In genomic region chr18:26656944-26657536, GRCh38 we compare ENCODE assay signal across 8 cellular contexts.
DNase-seq lines count a peak whose midpoint lies in the region; ATAC-seq and TF ChIP-seq lines count a peak whose summit lies in the region.

No MANE protein-coding gene starts in this region.

- H3K4me2 ChIP-seq in trophoblast cell (ENCODE audit: low read length): peak overlapping the region; percentile 88

- H4K91ac ChIP-seq in trophoblast cell (ENCODE audit: low read depth, low read length): peak overlapping the region; percentile 61

- H3K9me3 ChIP-seq in AG04450 (ENCODE audit: control insufficient read depth, insufficient read depth, low read length): no peaks in the 10 kb centered on the region; the same call in 1 of the 2 replicates
- H3K9me3 ChIP-seq in right cardiac atrium (ENCODE audit: control insufficient read depth, low read length): no peaks in the 10 kb centered on the region
- no peaks in the 10 kb centered on the region for H3K9me3 ChIP-seq in trophoblast cell (ENCODE audit: insufficient read depth, low read depth, low read length)

- POLR2A ChIA-PET in AG04450 (lab: Yijun Ruan, JAX): no interaction called here

- H3K9ac ChIP-seq in trophoblast cell (ENCODE audit: low read length): peak overlapping the region; percentile 92

- peak overlapping the region; percentile 9 for H2BK5ac ChIP-seq in trophoblast cell (ENCODE audit: low read depth, low read length, poor library complexity)

- peak; percentile 46 for TF ChIP-seq CTCF in AG04450 (IDR thresholded peaks at IDR 0.05; ENCODE audit: low read depth, low read length)
- peak; percentile 33; the same call in 1 of the 2 replicates for TF ChIP-seq CTCF in GM12875 (IDR thresholded peaks at IDR 0.05; ENCODE audit: borderline replicate concordance, insufficient read depth, low read depth, low read length)

- H3K27ac ChIP-seq in AG04450 (ENCODE audit: low read depth, low read length) (no peak overlapping the region), right cardiac atrium (ENCODE audit: low read length) (peak overlapping the region; percentile 97), trophoblast cell (ENCODE audit: low read depth, low read length) (peak overlapping the region; percentile 56)

- peak overlapping the region; percentile 97 for H2AFZ ChIP-seq in trophoblast cell (ENCODE audit: insufficient read depth, low read length, poor library complexity)

- peak overlapping the region; percentile 94 for H4K8ac ChIP-seq in trophoblast cell (ENCODE audit: low read depth, low read length)

- H2BK12ac ChIP-seq in trophoblast cell (ENCODE audit: low read length): peak overlapping the region; percentile 62

- H3K4me3 ChIP-seq in AG04450 (ENCODE audit: low read depth, low read length) (peak overlapping the region; percentile 63), GM12875 (ENCODE audit: low read depth, low read length) (peak overlapping the region; percentile 84), right cardiac atrium (ENCODE audit: low read length) (peak overlapping the region; percentile 99), trophoblast cell (ENCODE audit: low read depth, low read length) (peak overlapping the region; percentile 77)

- H3K27me3 ChIP-seq in AG04450 (ENCODE audit: control insufficient read depth, insufficient read depth, low read length) (peaks cover 48% of the 10 kb centered on the region), right cardiac atrium (ENCODE audit: control insufficient read depth, insufficient read depth) (no peaks in the 10 kb centered on the region), trophoblast cell (ENCODE audit: insufficient read depth, low read length) (no peaks in the 10 kb centered on the region)

- peak overlapping the region; percentile 88 for H3K14ac ChIP-seq in trophoblast cell (ENCODE audit: low read length)

- WGBS in right cardiac atrium: under 1% methylated on average over 49 of the region's 52 CpGs
- no CpG with 5 or more reads among the region's 52 CpGs for WGBS in trophoblast cell (ENCODE audit: extremely low coverage, insufficient coverage, insufficient read length)

- H3K79me2 ChIP-seq in trophoblast cell (ENCODE audit: control insufficient read depth, insufficient read depth, low read length, poor library complexity): no peaks in the 10 kb centered on the region

- peaks cover 5% of the 10 kb centered on the region for H3K79me1 ChIP-seq in trophoblast cell (ENCODE audit: low read length)

- peak overlapping the region; percentile 89 for H2BK120ac ChIP-seq in trophoblast cell (ENCODE audit: insufficient read depth, low read length, poor library complexity)

- H3K4ac ChIP-seq in trophoblast cell (ENCODE audit: low read depth, low read length): no peak overlapping the region

- no peaks in the 10 kb centered on the region for H3K36me3 ChIP-seq in trophoblast cell (ENCODE audit: control insufficient read depth in 1 of 2, insufficient read depth in 2 of 2, low read length in 2 of 2)

- DNase-seq in AG04450 (ENCODE audit: low read depth, low spot score) (peak; percentile 3), NCI-H774 (lab: John Stamatoyannopoulos, UW) (peak; percentile 68), anterior cingulate cortex (lab: John Stamatoyannopoulos, UW) (peak in 57 of 58 donors; percentile 15 to 92 (median 65)), right cardiac atrium (peak; percentile 90 to 95 (median 94)), trophoblast cell (peak; percentile 59 to 77), NK-92 (lab: John Stamatoyannopoulos, UW; ENCODE audit: unreplicated experiment) (no peak)

- peak; percentile 70 for ATAC-seq in HG03097 (IDR thresholded peaks at IDR 0.05; ENCODE audit: low FRiP score, unreplicated experiment)
- peak; percentile 96 to 97 for ATAC-seq in right cardiac atrium

- no peak overlapping the region for H2AK5ac ChIP-seq in trophoblast cell (ENCODE audit: low read length)

- peak overlapping the region; percentile 89 for H4K12ac ChIP-seq in trophoblast cell (ENCODE audit: low read depth, low read length)

- no peak overlapping the region for H3K23ac ChIP-seq in trophoblast cell (ENCODE audit: low read length)

- CTCF ChIA-PET in AG04450 (lab: Charles Lee): interaction anchor here (0.6 to 1.9 kb wide), 7 partner anchors 18 to 350 kb away, joined by 3 to 17 read pairs (median 6); no protein-coding TSS in a partner anchor

- H3K18ac ChIP-seq in trophoblast cell (ENCODE audit: low read length): peak overlapping the region; percentile 76

- intact Hi-C loops in right cardiac atrium (cut with DNase I): loop anchor here in 2 of 4 donors (10.0 kb wide), 2 partner anchors 252 to 272 kb away; no protein-coding TSS in a partner anchor

- H3K4me1 ChIP-seq in right cardiac atrium (ENCODE audit: control insufficient read depth, insufficient read depth, low read length) (no peaks in the 10 kb centered on the region), trophoblast cell (ENCODE audit: control insufficient read depth in 1 of 2, insufficient read depth in 2 of 2, low read length in 2 of 2) (peaks cover 0 to 8% of the 10 kb centered on the region in 2 experiments)
